ENCODE assay signal across 14 cellular contexts in the genomic region with DNA sequence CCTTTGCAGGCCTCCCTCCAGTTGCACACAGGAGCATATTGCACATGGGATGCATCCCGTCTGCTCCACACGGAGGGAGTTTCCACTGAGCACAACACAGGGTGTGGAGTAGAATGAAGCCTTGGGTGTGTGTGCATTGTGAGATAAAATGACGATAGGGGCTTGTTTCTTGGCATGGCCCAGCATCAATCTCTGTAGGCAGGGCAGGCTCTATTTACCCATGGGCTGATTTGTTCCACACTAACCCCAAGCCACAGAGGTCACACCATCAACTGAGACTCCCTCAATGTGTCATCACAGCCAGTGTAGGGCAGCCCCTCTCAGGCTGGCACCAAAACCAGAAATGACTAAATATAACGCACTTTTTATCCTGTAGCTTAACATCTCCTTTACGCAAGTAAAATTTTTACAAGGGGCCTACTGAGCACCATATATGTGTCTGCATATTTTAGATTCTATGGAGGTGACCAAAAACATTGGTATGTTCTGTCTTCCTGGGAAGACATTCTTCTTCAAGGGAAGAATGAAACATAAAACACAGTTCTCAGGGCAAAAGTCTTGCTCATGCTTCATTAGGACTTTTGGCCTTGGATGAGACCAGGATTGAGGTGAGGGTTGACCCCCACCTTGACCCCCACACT. TPM values are rescaled to one million over a fixed set of nuclear protein-coding genes. Genes with fewer than 3 reads are reported as not detected.
DNase-seq lines count a peak whose midpoint lies in the region; ATAC-seq and TF ChIP-seq lines count a peak whose summit lies in the region.
"Had no signal": no experiment of that assay in that cellular context is flagged by ENCODE, and none has a peak within 500 bp of the region (broad histone marks: within the 10 kb centered on the region; RNA-seq: fewer than 3 reads in every experiment).

No MANE protein-coding gene starts in this region.

- peaks cover 9% of the 10 kb centered on the region for H3K27me3 Mint-ChIP-seq in activated naive CD8-positive, alpha-beta T cell treated with anti-CD3 and anti-CD28 coated beads, Interleukin-2, amount 50 U/mL, for 24 hours
- H3K27me3 Mint-ChIP-seq in activated naive CD8-positive, alpha-beta T cell treated with anti-CD3 and anti-CD28 coated beads for 36 hours, result peaks cover 11% of the 10 kb centered on the region
- no peaks in the 10 kb centered on the region for H3K27me3 Mint-ChIP-seq in stimulated activated memory B cell treated with anti-CD40 and anti-IgM and Interleukin-4, amounts not matched to agents 10 μg/mL and 1 μg/mL and 100 μg/mL, for 72 hours

- no peaks in the 10 kb centered on the region for H3K9me2 ChIP-seq in SK-N-SH

- H3K4me1 ChIP-seq in SK-N-SH (ENCODE audit: control insufficient read depth in 1 of 2, insufficient read depth in 2 of 2, low read depth in 1 of 2, low read length in 1 of 2) (peaks cover 2 to 25% of the 10 kb centered on the region in 2 experiments; a peak in 3 of 4 replicates), foreskin keratinocyte (peaks cover 29% of the 10 kb centered on the region), stomach (peaks cover 0 to 12% (median 4%) of the 10 kb centered on the region in 4 donors)

- 19% methylated on average over 5 of the region's 5 CpGs for WGBS in SK-N-SH (ENCODE audit: low lambda C conversion rate)
- 40 to 56% (median 46%) methylated on average over 5 of the region's 5 CpGs for WGBS in stomach, 5 donors

- H2AFZ ChIP-seq in SK-N-SH (ENCODE audit: low read depth), result peak overlapping the region; percentile 47; the same call in 1 of the 2 replicates

- intact Hi-C loops in stomach (cut with DNase I; ENCODE audit: low total_unique reads), result no loop called here

- H3K27ac ChIP-seq in SK-N-SH (ENCODE audit: low read depth in 2 of 2, low read length in 1 of 2) (peak overlapping the region; percentile 53 to 91; a peak in 3 of 4 replicates), foreskin keratinocyte (peak overlapping the region; percentile 70), stomach (peak overlapping the region in 2 of 5 donors; percentile 39 to 72)
- H3K27ac ChIP-seq: C4-2B had no signal

- H3K27ac Mint-ChIP-seq in activated naive CD8-positive, alpha-beta T cell treated with anti-CD3 and anti-CD28 coated beads, Interleukin-2, amount 50 U/mL, for 24 hours, result no peak overlapping the region
- H3K27ac Mint-ChIP-seq in activated naive CD8-positive, alpha-beta T cell treated with anti-CD3 and anti-CD28 coated beads for 36 hours, result no peak overlapping the region
- H3K27ac Mint-ChIP-seq in stimulated activated memory B cell treated with anti-CD40 and anti-IgM and Interleukin-4, amounts not matched to agents 10 μg/mL and 1 μg/mL and 100 μg/mL, for 72 hours, result no peak overlapping the region

- H3K79me2 ChIP-seq in SK-N-SH (ENCODE audit: insufficient read depth), result no peaks in the 10 kb centered on the region

- no peaks in the 10 kb centered on the region for H3K9me3 ChIP-seq in SK-N-SH
- no peaks in the 10 kb centered on the region for H3K9me3 ChIP-seq in stomach

- H3K4me1 Mint-ChIP-seq in activated naive CD8-positive, alpha-beta T cell treated with anti-CD3 and anti-CD28 coated beads, Interleukin-2, amount 50 U/mL, for 24 hours, result no peaks in the 10 kb centered on the region
- no peaks in the 10 kb centered on the region for H3K4me1 Mint-ChIP-seq in activated naive CD8-positive, alpha-beta T cell treated with anti-CD3 and anti-CD28 coated beads for 36 hours
- H3K4me1 Mint-ChIP-seq in stimulated activated memory B cell treated with anti-CD40 and anti-IgM and Interleukin-4, amounts not matched to agents 10 μg/mL and 1 μg/mL and 100 μg/mL, for 72 hours, result peaks cover 5% of the 10 kb centered on the region

- H3K9ac ChIP-seq in SK-N-SH, result peak overlapping the region; percentile 50; the same call in 1 of the 2 replicates

- no peaks in the 10 kb centered on the region for H3K9me3 Mint-ChIP-seq in activated naive CD8-positive, alpha-beta T cell treated with anti-CD3 and anti-CD28 coated beads, Interleukin-2, amount 50 U/mL, for 24 hours
- no peaks in the 10 kb centered on the region for H3K9me3 Mint-ChIP-seq in activated naive CD8-positive, alpha-beta T cell treated with anti-CD3 and anti-CD28 coated beads for 36 hours
- no peaks in the 10 kb centered on the region for H3K9me3 Mint-ChIP-seq in stimulated activated memory B cell treated with anti-CD40 and anti-IgM and Interleukin-4, amounts not matched to agents 10 μg/mL and 1 μg/mL and 100 μg/mL, for 72 hours

- H3K4me3 Mint-ChIP-seq in activated naive CD8-positive, alpha-beta T cell treated with anti-CD3 and anti-CD28 coated beads, Interleukin-2, amount 50 U/mL, for 24 hours, result no peak overlapping the region
- no peak overlapping the region for H3K4me3 Mint-ChIP-seq in activated naive CD8-positive, alpha-beta T cell treated with anti-CD3 and anti-CD28 coated beads for 36 hours
- no peak overlapping the region for H3K4me3 Mint-ChIP-seq in stimulated activated memory B cell treated with anti-CD40 and anti-IgM and Interleukin-4, amounts not matched to agents 10 μg/mL and 1 μg/mL and 100 μg/mL, for 72 hours

- peak overlapping the region; percentile 3; the same call in 1 of the 2 replicates for H3K4me2 ChIP-seq in SK-N-SH

- H3F3A ChIP-seq in SK-N-SH (replicated peaks; ENCODE audit: insufficient read depth), result peaks cover 29% of the 10 kb centered on the region

- H4K20me1 ChIP-seq in SK-N-SH (ENCODE audit: insufficient read depth), result no peaks in the 10 kb centered on the region

- TF ChIP-seq POLR2A in stomach (IDR thresholded peaks at IDR 0.05), result no peak

- H3K36me3 Mint-ChIP-seq in activated naive CD8-positive, alpha-beta T cell treated with anti-CD3 and anti-CD28 coated beads, Interleukin-2, amount 50 U/mL, for 24 hours (ENCODE audit: low read depth), result no peaks in the 10 kb centered on the region
- H3K36me3 Mint-ChIP-seq in activated naive CD8-positive, alpha-beta T cell treated with anti-CD3 and anti-CD28 coated beads for 36 hours, result no peaks in the 10 kb centered on the region
- H3K36me3 Mint-ChIP-seq in stimulated activated memory B cell treated with anti-CD40 and anti-IgM and Interleukin-4, amounts not matched to agents 10 μg/mL and 1 μg/mL and 100 μg/mL, for 72 hours, result no peaks in the 10 kb centered on the region

- no peaks in the 10 kb centered on the region for H3K36me3 ChIP-seq in SK-N-SH (replicated peaks in 1 of 2; ENCODE audit: control insufficient read depth in 1 of 2, insufficient read depth in 2 of 2, low read length in 1 of 2)
- H3K36me3 ChIP-seq in stomach, result no peaks in the 10 kb centered on the region

- no peak for DNase-seq in activated naive CD8-positive, alpha-beta T cell treated with anti-CD3 and anti-CD28 coated beads, Interleukin-2, amount 50 U/mL, for 24 hours
- DNase-seq in activated naive CD8-positive, alpha-beta T cell treated with anti-CD3 and anti-CD28 coated beads for 36 hours, result no peak
- no peak for DNase-seq in SK-N-SH
- DNase-seq in foreskin keratinocyte, result peak; percentile 93 to 98
- peak; percentile 70 for DNase-seq in stomach
- DNase-seq: activated CD4-positive, CD25-positive, alpha-beta regulatory T cell; NCI-H1436 had no signal

- no peak overlapping the region for H3K4me3 ChIP-seq in SK-N-SH (ENCODE audit: low read depth in 2 of 2, low read length in 1 of 2)
- H3K4me3 ChIP-seq in stomach, result no peak overlapping the region

- POLR2A ChIA-PET in SK-N-SH (lab: Yijun Ruan, JAX), result no interaction called here

- H3K27me3 ChIP-seq in SK-N-SH (ENCODE audit: insufficient read depth) (no peaks in the 10 kb centered on the region), foreskin keratinocyte (no peaks in the 10 kb centered on the region), stomach (peaks cover 0 to 3% (median 0%) of the 10 kb centered on the region in 3 donors)

- ATAC-seq in activated naive CD8-positive, alpha-beta T cell treated with anti-CD3 and anti-CD28 coated beads, Interleukin-2, amount 50 U/mL, for 24 hours, result peak; percentile 94
- ATAC-seq in foreskin keratinocyte (peak; percentile 83), GM21528 (IDR thresholded peaks at IDR 0.05; ENCODE audit: low FRiP score, unreplicated experiment) (no peak), GM18867 (IDR thresholded peaks at IDR 0.05; ENCODE audit: unreplicated experiment) (no peak)
- no peak for ATAC-seq in stimulated activated memory B cell treated with anti-CD40 and anti-IgM and Interleukin-4, amounts not matched to agents 10 μg/mL and 1 μg/mL and 100 μg/mL, for 72 hours

- CTCF ChIA-PET in SK-N-SH (lab: Yijun Ruan, JAX), result no interaction called here

- TF ChIP-seq CTCF in SK-N-SH (IDR thresholded peaks at IDR 0.05) (no peak), foreskin keratinocyte (conservative IDR thresholded peaks at IDR 0.05) (no peak), stomach (IDR thresholded peaks at IDR 0.05) (no peak)

- TF ChIP-seq EP300 in SK-N-SH (IDR thresholded peaks at IDR 0.05; ENCODE audit: borderline replicate concordance in 1 of 2, low read depth in 1 of 2, low read length in 1 of 2) (peak in 1 of 2 experiments; percentile 62; a peak in 1 of 4 replicates), stomach (IDR thresholded peaks at IDR 0.05) (no peak)

- no peak for TF ChIP-seq RAD21 in SK-N-SH (IDR thresholded peaks at IDR 0.05; ENCODE audit: low read length)

RNA-seq across cellular contexts. Expression of a gene that starts 2.7 kb away (rescaled TPM):
- not detected for total RNA-seq in activated naive CD8-positive, alpha-beta T cell treated with anti-CD3 and anti-CD28 coated beads for 36 hours
- not detected in 2 replicates for polyA plus RNA-seq in SK-N-SH (2012; rRNA removed)
- polyA plus RNA-seq in SK-N-SH (2012; cell fraction: cytosol; rRNA removed), result 0.09 TPM in 1 of 2 replicates, not detected in the other
- not detected in 2 replicates for polyA plus RNA-seq in SK-N-SH (2012; cell fraction: nucleus; rRNA removed)
- total RNA-seq in foreskin keratinocyte, result 0.41 TPM in 1 of 2 replicates, not detected in the other
- 0.10 and 0.18 TPM in 2 replicates for polyA plus RNA-seq in foreskin keratinocyte
- 1,000 to 10,000 TPM in 1 of 5 donors, 100 to 1,000 TPM in 3, 1 to 10 TPM in 1; 1.7 to 7,706 (median 380) TPM for total RNA-seq in stomach
- polyA plus RNA-seq in stomach, result 1,000 to 10,000 TPM in 2 of 3 donors, 100 to 1,000 TPM in 1; 123 to 7,225 (median 2,484) TPM
- total RNA-seq: frontal cortex, OCI-LY7 had no signal

RNA-seq across cellular contexts. Expression of a gene that starts 19.0 kb away (rescaled TPM):
- not detected for total RNA-seq in activated naive CD8-positive, alpha-beta T cell treated with anti-CD3 and anti-CD28 coated beads for 36 hours
- polyA plus RNA-seq in SK-N-SH (2012; rRNA removed) (not detected in 2 replicates), foreskin keratinocyte (not detected in 2 replicates), stomach (1,000 to 10,000 TPM in 1 of 3 donors, 100 to 1,000 TPM in 1, 10 to 100 TPM in 1; 28.0 to 1,349 (median 744) TPM)
- polyA plus RNA-seq in SK-N-SH (2012; cell fraction: cytosol; rRNA removed), result not detected in 2 replicates
- not detected in 2 replicates for polyA plus RNA-seq in SK-N-SH (2012; cell fraction: nucleus; rRNA removed)
- total RNA-seq in foreskin keratinocyte (not detected in 2 replicates), stomach (1,000 to 10,000 TPM in 1 of 5 donors, 100 to 1,000 TPM in 2, 10 to 100 TPM in 1, not detected in 1; 16.5 to 1,354 (median 201) TPM)
- total RNA-seq: frontal cortex, mononuclear cell, OCI-LY7 had no signal

RNA-seq across cellular contexts. Expression of a gene that starts 41.3 kb away (rescaled TPM):
- total RNA-seq in activated naive CD8-positive, alpha-beta T cell treated with anti-CD3 and anti-CD28 coated beads for 36 hours, result 1 to 10 TPM in 1 of 2 experiments, under 1 TPM in 1; 0.91 to 1.1 TPM
- polyA plus RNA-seq in SK-N-SH (2012; rRNA removed) (106 and 114 TPM in 2 replicates), foreskin keratinocyte (12.3 and 14.0 TPM in 2 replicates), stomach (10 to 100 TPM in 1 of 3 donors, 1 to 10 TPM in 2; 5.8 to 14.1 (median 10.0) TPM)
- 152 and 155 TPM in 2 replicates for polyA plus RNA-seq in SK-N-SH (2012; cell fraction: cytosol; rRNA removed)
- polyA plus RNA-seq in SK-N-SH (2012; cell fraction: nucleus; rRNA removed), result 63.7 and 109 TPM in 2 replicates
- total RNA-seq in foreskin keratinocyte (30.3 and 31.0 TPM in 2 replicates), stomach (10 to 100 TPM; 11.0 to 32.5 (median 15.4) TPM)
- total RNA-seq: OCI-LY7 had no signal

Comparison
In these comparisons a context has a peak if more than half of its experiments do, and no peak if none do; other contexts are left out.
1. ATAC-seq: peak in activated naive CD8-positive, alpha-beta T cell treated with anti-CD3 and anti-CD28 coated beads, Interleukin-2, amount 50 U/mL, for 24 hours (single experiment) and foreskin keratinocyte (single experiment); none in GM21528 (single experiment), stimulated activated memory B cell treated with anti-CD40 and anti-IgM and Interleukin-4, amounts not matched to agents 10 μg/mL and 1 μg/mL and 100 μg/mL, for 72 hours (single experiment) and GM18867 (single experiment).
2. DNase-seq: peak in foreskin keratinocyte (2 of 2) and stomach (single experiment); none in activated naive CD8-positive, alpha-beta T cell treated with anti-CD3 and anti-CD28 coated beads, Interleukin-2, amount 50 U/mL, for 24 hours (single experiment), activated naive CD8-positive, alpha-beta T cell treated with anti-CD3 and anti-CD28 coated beads for 36 hours (single experiment) and SK-N-SH (single experiment).
3. RNA of a gene that starts 41.3 kb away (total RNA-seq): 30.3 to 31.0 TPM in foreskin keratinocyte and 11.0 to 32.5 TPM in stomach; 0.91 to 1.1 TPM in activated naive CD8-positive, alpha-beta T cell treated with anti-CD3 and anti-CD28 coated beads for 36 hours; every median in the first group is over 4 times any median in the second.